8 cellular contexts compared by ENCODE assay signal in genomic region chr2:113390133-113390849, GRCh38. TPM values are rescaled to one million over a fixed set of nuclear protein-coding genes. Genes with fewer than 3 reads are reported as not detected.
DNase-seq lines count a peak whose midpoint lies in the region; ATAC-seq and TF ChIP-seq lines count a peak whose summit lies in the region.

No MANE protein-coding gene starts in this region.

- intact Hi-C loops in heart left ventricle (cut with DNase I) (loop anchor here in 1 of 10 donors (5.0 kb wide), 1 partner anchor 188 kb away; no protein-coding TSS in a partner anchor), sciatic nerve (cut with DNase I) (no loop called here)

- H3K36me3 ChIP-seq in H7 (replicated peaks; ENCODE audit: control insufficient read depth, insufficient read depth, low read length), result no peaks in the 10 kb centered on the region
- H3K36me3 ChIP-seq in MG63, result no peaks in the 10 kb centered on the region
- H3K36me3 ChIP-seq in heart left ventricle, result no peaks in the 10 kb centered on the region

- ATAC-seq in heart left ventricle, result peak; percentile 51 to 85 (median 76)
- peak; percentile 86 for ATAC-seq in sciatic nerve

- no peak overlapping the region for H3K4me3 ChIP-seq in H7 (ENCODE audit: insufficient read depth, low read depth, low read length)
- peak overlapping the region; percentile 25 for H3K4me3 ChIP-seq in MG63
- peak overlapping the region in 6 of 12 donors; percentile 7 to 46 (median 28) for H3K4me3 ChIP-seq in heart left ventricle

- peaks cover 0 to 9% (median 0%) of the 10 kb centered on the region in 12 donors for H3K4me1 ChIP-seq in heart left ventricle

- peak; percentile 68 to 99 (median 94) for TF ChIP-seq CTCF in heart left ventricle (IDR thresholded peaks at IDR 0.05)

- TF ChIP-seq POLR2A in heart left ventricle (IDR thresholded peaks at IDR 0.05), result no peak

- H3K27me3 ChIP-seq in H7 (ENCODE audit: control insufficient read depth, insufficient read depth, low read length), result no peaks in the 10 kb centered on the region
- no peaks in the 10 kb centered on the region for H3K27me3 ChIP-seq in MG63
- peaks cover 0 to 5% (median 0%) of the 10 kb centered on the region in 9 donors for H3K27me3 ChIP-seq in heart left ventricle

- peak overlapping the region in 2 of 12 donors; percentile 19 to 61 for H3K27ac ChIP-seq in heart left ventricle

- peak; percentile 64 for DNase-seq in GM03348 (ENCODE audit: low spot score)
- DNase-seq in H7, result peak; percentile 59
- peak; percentile 32 for DNase-seq in MG63
- DNase-seq in activated naive CD4-positive, alpha-beta T cell treated with anti-CD3 and anti-CD28 coated beads, Interleukin-2, amount 50 U/mL, for 16 hours, result peak; percentile 52
- peak in 3 of 5 donors; percentile 33 to 52 (median 38) for DNase-seq in heart left ventricle
- DNase-seq in sciatic nerve (ENCODE audit: low spot score), result no peak
- DNase-seq in GDM1 (lab: John Stamatoyannopoulos, UW), result no peak
- DNase-seq in SW 1271 (lab: John Stamatoyannopoulos, UW), result no peak

- 11 to 15% (median 14%) methylated on average over 11 of the region's 11 CpGs for WGBS in heart left ventricle, 4 donors

- H3K9me3 ChIP-seq in MG63 (no peaks in the 10 kb centered on the region), heart left ventricle (no peaks in the 10 kb centered on the region)

RNA-seq across cellular contexts. Expression of gene ZNG1B, which starts 47.2 kb away (rescaled TPM):
- 19.1 and 24.1 TPM in 2 replicates for total RNA-seq in H7 (2014; rRNA removed; shearing (Covaris generic))
- 12.9 and 16.3 TPM in 2 replicates for total RNA-seq in MG63 (2014; rRNA removed; shearing (Covaris generic); ENCODE audit: low replicate concordance)
- total RNA-seq in heart left ventricle, result 10 to 100 TPM; 14.1 to 38.8 (median 31.5) TPM
- polyA plus RNA-seq in heart left ventricle, result 10 to 100 TPM; 27.0 to 58.8 TPM
- 34.9 TPM for total RNA-seq in sciatic nerve

Comparison
In these comparisons a context has a peak if more than half of its experiments do, and no peak if none do; other contexts are left out.
1. DNase-seq: peak in GM03348 (single experiment), H7 (single experiment), MG63 (single experiment), activated naive CD4-positive, alpha-beta T cell treated with anti-CD3 and anti-CD28 coated beads, Interleukin-2, amount 50 U/mL, for 16 hours (single experiment) and heart left ventricle (3 of 5); none in sciatic nerve (single experiment), GDM1 (single experiment) and SW 1271 (0 of 2).